Comparison of ENCODE assay signal across 21 cellular contexts in genomic region chr7:79513271-79513670, GRCh38. TPM values are rescaled to one million over a fixed set of nuclear protein-coding genes. Genes with fewer than 3 reads are reported as not detected.
"Had no signal": no experiment of that assay in that cellular context is flagged by ENCODE, and none has a peak within 500 bp of the region (broad histone marks: within the 10 kb centered on the region; RNA-seq: fewer than 3 reads in every experiment).

No MANE protein-coding gene starts in this region.

- ATAC-seq: effector memory CD8-positive, alpha-beta T cell; left colon; left ventricle myocardium superior; naive thymus-derived CD4-positive, alpha-beta T cell; psoas muscle; right lobe of liver; stimulated activated effector memory CD8-positive, alpha-beta T cell treated with anti-CD3 and anti-CD28 coated beads, Interleukin-12 subunit alpha, Interleukin-12 subunit beta, amount 100 ng/mL, for 72 hours had no signal

- H3K27ac ChIP-seq: epithelial cell of prostate, esophagus muscularis mucosa, hepatocyte, neutrophil, psoas muscle, right lobe of liver, thoracic aorta, transverse colon had no signal

- H3K36me3 ChIP-seq: esophagus muscularis mucosa, neutrophil, right lobe of liver, thoracic aorta, transverse colon had no signal

- H3K27me3 ChIP-seq: esophagus muscularis mucosa, hepatocyte, neutrophil, right lobe of liver, transverse colon had no signal

- H3K27ac Mint-ChIP-seq: effector memory CD8-positive, alpha-beta T cell; naive thymus-derived CD4-positive, alpha-beta T cell; stimulated activated effector memory CD8-positive, alpha-beta T cell treated with anti-CD3 and anti-CD28 coated beads, Interleukin-12 subunit alpha, Interleukin-12 subunit beta, amount 100 ng/mL, for 72 hours; stimulated activated naive CD8-positive, alpha-beta T cell treated with anti-CD3 and anti-CD28 coated beads, Interleukin-15, Interleukin-2, amounts not matched to agents 100 ng/mL and 50 ng/mL, for 24 hours had no signal

- H3K4me1 ChIP-seq: esophagus muscularis mucosa, psoas muscle, right lobe of liver, transverse colon had no signal

- H3K4me3 Mint-ChIP-seq: effector memory CD8-positive, alpha-beta T cell; naive thymus-derived CD4-positive, alpha-beta T cell; stimulated activated effector memory CD8-positive, alpha-beta T cell treated with anti-CD3 and anti-CD28 coated beads, Interleukin-12 subunit alpha, Interleukin-12 subunit beta, amount 100 ng/mL, for 72 hours; stimulated activated naive CD8-positive, alpha-beta T cell treated with anti-CD3 and anti-CD28 coated beads, Interleukin-15, Interleukin-2, amounts not matched to agents 100 ng/mL and 50 ng/mL, for 24 hours had no signal

- H3K4me3 ChIP-seq: esophagus muscularis mucosa, hepatocyte, lung, psoas muscle, right lobe of liver, thoracic aorta, transverse colon had no signal

- DNase-seq: effector memory CD8-positive, alpha-beta T cell; foreskin fibroblast; head of caudate nucleus; left colon; left ventricle myocardium superior; mesendoderm; naive thymus-derived CD4-positive, alpha-beta T cell; psoas muscle; retina; right lobe of liver; stimulated activated CD4-positive, alpha-beta T cell treated with anti-CD3 and anti-CD28 coated beads, Interleukin-4, amount 100 ng/mL, for 1 hour; stimulated activated CD8-positive, alpha-beta memory T cell treated with anti-CD3 and anti-CD28 coated beads, Interleukin-4, amount 100 ng/mL, for 48 hours; transverse colon had no signal

- H3K36me3 Mint-ChIP-seq: naive thymus-derived CD4-positive, alpha-beta T cell; stimulated activated effector memory CD8-positive, alpha-beta T cell treated with anti-CD3 and anti-CD28 coated beads, Interleukin-12 subunit alpha, Interleukin-12 subunit beta, amount 100 ng/mL, for 72 hours had no signal

- H3K27me3 Mint-ChIP-seq: effector memory CD8-positive, alpha-beta T cell; naive thymus-derived CD4-positive, alpha-beta T cell; stimulated activated naive CD8-positive, alpha-beta T cell treated with anti-CD3 and anti-CD28 coated beads, Interleukin-15, Interleukin-2, amounts not matched to agents 100 ng/mL and 50 ng/mL, for 24 hours had no signal

- H3K9me3 ChIP-seq: esophagus muscularis mucosa, neutrophil, psoas muscle, right lobe of liver, thoracic aorta, transverse colon had no signal

- H3K4me1 Mint-ChIP-seq: naive thymus-derived CD4-positive, alpha-beta T cell; stimulated activated effector memory CD8-positive, alpha-beta T cell treated with anti-CD3 and anti-CD28 coated beads, Interleukin-12 subunit alpha, Interleukin-12 subunit beta, amount 100 ng/mL, for 72 hours had no signal

RNA-seq across cellular contexts. Expression of gene MAGI2, which starts 59.8 kb away (rescaled TPM):
- polyA plus RNA-seq: naive thymus-derived CD4-positive, alpha-beta T cell had no signal
